ENCODE assay signal across 8 cellular contexts in genomic region chr1:155173478-155174333, GRCh38. TPM values are rescaled to one million over a fixed set of nuclear protein-coding genes. Genes with fewer than 3 reads are reported as not detected.
A peak's percentile ranks its signal among the peaks of the same experiment; 100 is the strongest.
DNase-seq lines count a peak whose midpoint lies in the region; ATAC-seq, FAIRE-seq and TF ChIP-seq lines count a peak whose summit lies in the region.

A gene with protein sequence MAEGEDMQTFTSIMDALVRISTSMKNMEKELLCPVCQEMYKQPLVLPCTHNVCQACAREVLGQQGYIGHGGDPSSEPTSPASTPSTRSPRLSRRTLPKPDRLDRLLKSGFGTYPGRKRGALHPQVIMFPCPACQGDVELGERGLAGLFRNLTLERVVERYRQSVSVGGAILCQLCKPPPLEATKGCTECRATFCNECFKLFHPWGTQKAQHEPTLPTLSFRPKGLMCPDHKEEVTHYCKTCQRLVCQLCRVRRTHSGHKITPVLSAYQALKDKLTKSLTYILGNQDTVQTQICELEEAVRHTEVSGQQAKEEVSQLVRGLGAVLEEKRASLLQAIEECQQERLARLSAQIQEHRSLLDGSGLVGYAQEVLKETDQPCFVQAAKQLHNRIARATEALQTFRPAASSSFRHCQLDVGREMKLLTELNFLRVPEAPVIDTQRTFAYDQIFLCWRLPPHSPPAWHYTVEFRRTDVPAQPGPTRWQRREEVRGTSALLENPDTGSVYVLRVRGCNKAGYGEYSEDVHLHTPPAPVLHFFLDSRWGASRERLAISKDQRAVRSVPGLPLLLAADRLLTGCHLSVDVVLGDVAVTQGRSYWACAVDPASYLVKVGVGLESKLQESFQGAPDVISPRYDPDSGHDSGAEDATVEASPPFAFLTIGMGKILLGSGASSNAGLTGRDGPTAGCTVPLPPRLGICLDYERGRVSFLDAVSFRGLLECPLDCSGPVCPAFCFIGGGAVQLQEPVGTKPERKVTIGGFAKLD (plus strand): TSS chr1:155173849. CDS start chr1:155173967, 118 bp downstream.

- H3K27ac ChIP-seq in endodermal cell (ENCODE audit: low read depth, low read length), result peak within 1 kb of the TSS; percentile 45

- H3K4me1 ChIP-seq in endodermal cell (ENCODE audit: control insufficient read depth, insufficient read depth, low read length) (no peaks in the 10 kb centered on the region), mononuclear cell (ENCODE audit: insufficient read depth, low read length) (peaks cover 35% of the 10 kb centered on the region)

- WGBS in endodermal cell (ENCODE audit: insufficient coverage in 1 of 2, insufficient read length in 1 of 2), 2 experiments, result 0% methylated on average over 9 to 35 of the region's 38 CpGs

- H3K4me3 ChIP-seq in endodermal cell (ENCODE audit: low read length) (peak within 1 kb of the TSS; percentile 94), mononuclear cell (ENCODE audit: low read length) (peak within 1 kb of the TSS; percentile 97)

- peak; percentile 74 for DNase-seq in A172 (ENCODE audit: low spot score)
- DNase-seq in NCI-H345 treated with DMSO at 0.1 percent for 48 hours (lab: John Stamatoyannopoulos, UW; ENCODE audit: unreplicated experiment), result peak; percentile 95
- peak; percentile 85 for DNase-seq in activated CD8-positive, alpha-beta memory T cell treated with anti-CD3 and anti-CD28 coated beads, Interleukin-2, amount 50 U/mL, for 48 hours
- DNase-seq in endodermal cell, result peak; percentile 86
- peak in 5 of 6 experiments; percentile 42 to 59 (median 47) for DNase-seq in stimulated activated naive CD4-positive, alpha-beta T cell (lab: John Stamatoyannopoulos, UW)
- no peak for DNase-seq in GM19239 (ENCODE audit: insufficient read length, low spot score)

- peak within 1 kb of the TSS; percentile 97 for H3K4me3 Mint-ChIP-seq in endodermal cell

- H3K9me3 ChIP-seq in endodermal cell (ENCODE audit: control insufficient read depth, low read length), result no peaks in the 10 kb centered on the region
- H3K9me3 ChIP-seq in mononuclear cell (ENCODE audit: low read depth, low read length), result no peaks in the 10 kb centered on the region

- no peak for FAIRE-seq in GM19239 (lab: Jason Lieb, UNC)

- peak; percentile 15 for ATAC-seq in GM21528 (IDR thresholded peaks at IDR 0.05; ENCODE audit: low FRiP score, unreplicated experiment)

- no peaks in the 10 kb centered on the region for H3K27me3 ChIP-seq in endodermal cell (ENCODE audit: control insufficient read depth, insufficient read depth, low read length, poor library complexity, severe bottlenecking)
- H3K27me3 ChIP-seq in mononuclear cell (ENCODE audit: insufficient read depth, low read length), result no peaks in the 10 kb centered on the region

- H3K9me3 Mint-ChIP-seq in endodermal cell, result no peaks in the 10 kb centered on the region

- peaks cover 15% of the 10 kb centered on the region for H3K27me3 Mint-ChIP-seq in endodermal cell (ENCODE audit: insufficient read depth)

- peak within 1 kb of the TSS; percentile 96 for H3K27ac Mint-ChIP-seq in endodermal cell

- H3K36me3 ChIP-seq in endodermal cell (ENCODE audit: control insufficient read depth, insufficient read depth, low read length), result peaks cover 26% of the 10 kb centered on the region

- peaks cover 14% of the 10 kb centered on the region for H3K4me1 Mint-ChIP-seq in endodermal cell

- peaks cover 16% of the 10 kb centered on the region for H3K36me3 Mint-ChIP-seq in endodermal cell (ENCODE audit: low read depth)

- H3K9ac ChIP-seq in endodermal cell (ENCODE audit: extremely low read depth, low read length, poor library complexity, severe bottlenecking), result peak within 1 kb of the TSS; percentile 81

- no peak for TF ChIP-seq CTCF in endodermal cell (conservative IDR thresholded peaks at IDR 0.05)

RNA-seq across cellular contexts. Expression of the gene that starts here (rescaled TPM):
- 1.1 and 3.4 TPM in 2 replicates for total RNA-seq in A172 (2014; rRNA removed; shearing (Covaris generic))
- total RNA-seq in endodermal cell, result 1 to 10 TPM; 5.1 to 7.1 TPM
- 9.8 TPM for polyA plus RNA-seq in endodermal cell (2013, experiment 1 of 2)
- polyA plus RNA-seq in endodermal cell (2013, experiment 2 of 2), result 9.5 TPM
- total RNA-seq in mononuclear cell, result 0.52 TPM
